Comparison of ENCODE assay signal across 8 cellular contexts in genomic region chr6:149863846-149864577, GRCh38. TPM values are rescaled to one million over a fixed set of nuclear protein-coding genes. Genes with fewer than 3 reads are reported as not detected.
DNase-seq lines count a peak whose midpoint lies in the region; TF ChIP-seq lines count a peak whose summit lies in the region.

Gene LRP11, minus strand, starts transcription at chr6:149864359. Its CDS starts 339 bp downstream, at chr6:149864020.

- no peak within 1 kb of the TSS for H3K27ac Mint-ChIP-seq in activated naive CD8-positive, alpha-beta T cell treated with anti-CD3 and anti-CD28 coated beads for 36 hours

- H3K4me3 Mint-ChIP-seq in activated naive CD8-positive, alpha-beta T cell treated with anti-CD3 and anti-CD28 coated beads for 36 hours: peak within 1 kb of the TSS; percentile 73

- H4K20me1 ChIP-seq in osteoblast (ENCODE audit: insufficient read depth, low read length): no peaks in the 10 kb centered on the region

- no peaks in the 10 kb centered on the region for H3K27me3 ChIP-seq in osteoblast (ENCODE audit: insufficient read depth, low read length)

- H3K27ac ChIP-seq in osteoblast (ENCODE audit: low read depth, low read length): peak within 1 kb of the TSS; percentile 93
- peak within 1 kb of the TSS; percentile 88 for H3K27ac ChIP-seq in temporal lobe (ENCODE audit: low read depth, low read length)

- peak within 1 kb of the TSS; percentile 88 for H2AFZ ChIP-seq in osteoblast (ENCODE audit: low read length)

- no peaks in the 10 kb centered on the region for H3K36me3 Mint-ChIP-seq in activated naive CD8-positive, alpha-beta T cell treated with anti-CD3 and anti-CD28 coated beads for 36 hours

- H3K4me2 ChIP-seq in osteoblast (ENCODE audit: insufficient read depth, low read length): peak within 1 kb of the TSS; percentile 85

- H3K9me3 ChIP-seq in osteoblast (ENCODE audit: low read depth, low read length): no peaks in the 10 kb centered on the region

- H3K4me3 ChIP-seq in HFF-Myc (replicated peaks; ENCODE audit: low read depth, low read length) (peak within 1 kb of the TSS; percentile 65), osteoblast (ENCODE audit: insufficient read depth, low read length) (peak within 1 kb of the TSS; percentile 78)

- no peaks in the 10 kb centered on the region for H3K36me3 ChIP-seq in osteoblast (ENCODE audit: insufficient read depth, low read length)

- H3K9me3 Mint-ChIP-seq in activated naive CD8-positive, alpha-beta T cell treated with anti-CD3 and anti-CD28 coated beads for 36 hours: no peaks in the 10 kb centered on the region

- H3K79me2 ChIP-seq in osteoblast (ENCODE audit: insufficient read depth, low read length): peaks cover 30% of the 10 kb centered on the region

- DNase-seq in GDM1 (lab: John Stamatoyannopoulos, UW) (peak; percentile 46), HFF-Myc (ENCODE audit: extremely low read depth, low read depth) (no peak), MV-4-11 (lab: John Stamatoyannopoulos, UW) (peak; percentile 57), SKM-1 treated with dmso at 0.1 percent for 144 hours (lab: John Stamatoyannopoulos, UW; ENCODE audit: unreplicated experiment) (peak; percentile 68), glomerular visceral epithelial cell (ENCODE audit: extremely low spot score) (peak; percentile 92), osteoblast (ENCODE audit: insufficient read length, low spot score, missing footprints) (peak; percentile 97)
- peak; percentile 85 for DNase-seq in activated naive CD8-positive, alpha-beta T cell treated with anti-CD3 and anti-CD28 coated beads for 36 hours

- peaks cover 36% of the 10 kb centered on the region for H3K27me3 Mint-ChIP-seq in activated naive CD8-positive, alpha-beta T cell treated with anti-CD3 and anti-CD28 coated beads for 36 hours

- TF ChIP-seq CTCF in HFF-Myc (IDR thresholded peaks at IDR 0.05; ENCODE audit: low read depth, low read length, missing control alignments) (no peak), osteoblast (IDR thresholded peaks at IDR 0.05; ENCODE audit: extremely low read depth, low read depth, low read length) (no peak)

- H3K4me1 ChIP-seq in osteoblast (ENCODE audit: insufficient read depth, low read length): peaks cover 30% of the 10 kb centered on the region

- peaks cover 8% of the 10 kb centered on the region for H3K4me1 Mint-ChIP-seq in activated naive CD8-positive, alpha-beta T cell treated with anti-CD3 and anti-CD28 coated beads for 36 hours

RNA-seq across cellular contexts. Expression of gene LRP11, which starts in this region (rescaled TPM):
- 1 to 10 TPM; 1.8 to 2.1 TPM for total RNA-seq in activated naive CD8-positive, alpha-beta T cell treated with anti-CD3 and anti-CD28 coated beads for 36 hours
- total RNA-seq in osteoblast (39.4 and 54.2 TPM in 2 replicates), temporal lobe (17.9 TPM)
